ENCODE assay signal across 24 cellular contexts in genomic region chr14:45939572-45939971, GRCh38.
"Had no signal": no experiment of that assay in that cellular context is flagged by ENCODE, and none has a peak within 500 bp of the region (broad histone marks: within the 10 kb centered on the region; RNA-seq: fewer than 3 reads in every experiment).

No MANE protein-coding gene starts in this region.

- DNase-seq: colonic mucosa; cortex of kidney; dermis blood vessel endothelial cell; dorsolateral prefrontal cortex; effector CD4-positive, alpha-beta T cell; effector CD8-positive, alpha-beta T cell; effector memory CD4-positive, alpha-beta T cell; effector memory CD8-positive, alpha-beta T cell; endodermal cell; erythroblast; esophagus squamous epithelium; foreskin fibroblast; foreskin keratinocyte; foreskin melanocyte; gastrocnemius medialis; glutamatergic neuron; head of caudate nucleus; heart left ventricle; heart right ventricle had no signal

- H3K4me3 ChIP-seq: colonic mucosa, coronary artery, dorsolateral prefrontal cortex, esophagus muscularis mucosa, esophagus squamous epithelium, gastrocnemius medialis, gastroesophageal sphincter, heart left ventricle, heart right ventricle had no signal

- H3K9me3 ChIP-seq: colonic mucosa, esophagus squamous epithelium, gastrocnemius medialis had no signal

- H3K27ac ChIP-seq: colonic mucosa, coronary artery, dorsolateral prefrontal cortex, epithelial cell of prostate, esophagus muscularis mucosa, esophagus squamous epithelium, foreskin keratinocyte, gastrocnemius medialis, gastroesophageal sphincter, heart left ventricle, heart right ventricle had no signal

- H3K27me3 ChIP-seq: colonic mucosa, dorsolateral prefrontal cortex, esophagus muscularis mucosa, esophagus squamous epithelium, gastrocnemius medialis, gastroesophageal sphincter, heart left ventricle, heart right ventricle had no signal

- H3K36me3 ChIP-seq: colonic mucosa, esophagus muscularis mucosa, esophagus squamous epithelium, gastrocnemius medialis, gastroesophageal sphincter, heart left ventricle, heart right ventricle had no signal

- ATAC-seq: effector memory CD8-positive, alpha-beta T cell; esophagus mucosa; foreskin keratinocyte; gastrocnemius medialis; gastroesophageal sphincter; heart left ventricle; heart right ventricle had no signal
